Comparison of ENCODE assay signal across 16 cellular contexts in genomic region chr13:43110036-43110435, GRCh38.
"Had no signal": no experiment of that assay in that cellular context is flagged by ENCODE, and none has a peak within 500 bp of the region (broad histone marks: within the 10 kb centered on the region; RNA-seq: fewer than 3 reads in every experiment).

No MANE protein-coding gene starts in this region.

- H3K9me3 Mint-ChIP-seq: neural crest cell; stimulated activated memory B cell treated with anti-CD40 and anti-IgM and Interleukin-4, amounts not matched to agents 10 μg/mL and 1 μg/mL and 100 μg/mL, for 72 hours had no signal

- H3K4me1 Mint-ChIP-seq: stimulated activated memory B cell treated with anti-CD40 and anti-IgM and Interleukin-4, amounts not matched to agents 10 μg/mL and 1 μg/mL and 100 μg/mL, for 72 hours had no signal

- H3K27ac ChIP-seq: esophagus squamous epithelium, tibial artery, uterus had no signal

- DNase-seq: activated CD4-positive, alpha-beta T cell treated with anti-CD3 and anti-CD28 coated beads, Interleukin-2, amount 50 U/mL, for 1 hour; activated CD8-positive, alpha-beta memory T cell treated with anti-CD3 and anti-CD28 coated beads for 24 hours; activated gamma-delta T cell treated with Interleukin-2 at 50 U/mL for 16 hours; amniotic stem cell; central memory CD4-positive, alpha-beta T cell; cortex of kidney; effector CD4-positive, alpha-beta T cell; esophagus squamous epithelium; hypothalamus; stimulated activated CD4-positive, alpha-beta T cell treated with anti-CD3 and anti-CD28 coated beads, Interleukin-2, amount 100 ng/mL, for 48 hours; tibial artery; uterus had no signal

- H3K27ac Mint-ChIP-seq: activated naive CD8-positive, alpha-beta T cell; stimulated activated memory B cell treated with anti-CD40 and anti-IgM and Interleukin-4, amounts not matched to agents 10 μg/mL and 1 μg/mL and 100 μg/mL, for 72 hours had no signal

- H3K4me1 ChIP-seq: esophagus squamous epithelium, uterus had no signal

- H3K4me3 ChIP-seq: esophagus squamous epithelium, tibial artery, uterus had no signal

- H3K36me3 ChIP-seq: uterus had no signal

- H3K4me3 Mint-ChIP-seq: activated naive CD8-positive, alpha-beta T cell; neural crest cell; stimulated activated memory B cell treated with anti-CD40 and anti-IgM and Interleukin-4, amounts not matched to agents 10 μg/mL and 1 μg/mL and 100 μg/mL, for 72 hours had no signal

- H3K9me3 ChIP-seq: esophagus squamous epithelium, tibial artery, uterus had no signal

- H3K27me3 Mint-ChIP-seq: activated naive CD8-positive, alpha-beta T cell; stimulated activated memory B cell treated with anti-CD40 and anti-IgM and Interleukin-4, amounts not matched to agents 10 μg/mL and 1 μg/mL and 100 μg/mL, for 72 hours had no signal

- H3K27me3 ChIP-seq: esophagus squamous epithelium, tibial artery, uterus had no signal

- ATAC-seq: activated CD4-positive, CD25-positive, alpha-beta regulatory T cell treated with anti-CD3 and anti-CD28 coated beads, Interleukin-2, amount 50 U/mL, for 24 hours; stimulated activated memory B cell treated with anti-CD40 and anti-IgM and Interleukin-4, amounts not matched to agents 10 μg/mL and 1 μg/mL and 100 μg/mL, for 72 hours had no signal
